ENCODE assay signal across 16 cellular contexts in genomic region chr20:21557246-21557982, GRCh38. TPM values are rescaled to one million over a fixed set of nuclear protein-coding genes. Genes with fewer than 3 reads are reported as not detected.
DNase-seq lines count a peak whose midpoint lies in the region; ATAC-seq, FAIRE-seq and TF ChIP-seq lines count a peak whose summit lies in the region.
"Had no signal": no experiment of that assay in that cellular context is flagged by ENCODE, and none has a peak within 500 bp of the region (broad histone marks: within the 10 kb centered on the region; RNA-seq: fewer than 3 reads in every experiment).

No MANE protein-coding gene starts in this region.

- H3K4me1 ChIP-seq in K562 (replicated peaks in 1 of 2; ENCODE audit: control insufficient read depth in 2 of 2, insufficient read depth in 2 of 2, low read length in 2 of 2) (no peaks in the 10 kb centered on the region), ovary (ENCODE audit: insufficient read depth) (no peaks in the 10 kb centered on the region)

- H3K9me1 ChIP-seq in K562 (ENCODE audit: control insufficient read depth, insufficient read depth, low read length): no peaks in the 10 kb centered on the region

- in situ Hi-C loops in K562 (cut with MboI): no loop called here

- peaks cover 11% of the 10 kb centered on the region for H3K27me3 Mint-ChIP-seq in CD4-positive, alpha-beta T cell
- H3K27me3 Mint-ChIP-seq in activated CD4-positive, alpha-beta T cell treated with anti-CD3 and anti-CD28 coated beads, Interleukin-2, amount 10 ng/mL, durations not matched to agents 24 days and 14 days: peaks cover 1% of the 10 kb centered on the region
- no peaks in the 10 kb centered on the region; the same call in 1 of the 2 replicates for H3K27me3 Mint-ChIP-seq in WTC11 (ENCODE audit: low read depth)

- H3K27ac ChIP-seq in CD4-positive, alpha-beta T cell (ENCODE audit: low read depth, low read length): no peak overlapping the region
- no peak overlapping the region for H3K27ac ChIP-seq in K562 (ENCODE audit: extremely low read depth, low read depth, low read length)
- no peak overlapping the region for H3K27ac ChIP-seq in ovary
- H3K27ac ChIP-seq: hepatocyte had no signal

- no peak for TF ChIP-seq CTCF in CD4-positive, alpha-beta T cell (IDR thresholded peaks at IDR 0.05)
- TF ChIP-seq CTCF in K562 (IDR thresholded peaks at IDR 0.05 in 2 of 3, conservative IDR thresholded peaks at IDR 0.05 in 1 of 3; ENCODE audit: insufficient read depth in 2 of 3, low read depth in 1 of 3, low read length in 3 of 3) (no peak), WTC11 (IDR thresholded peaks at IDR 0.05) (no peak), ovary (IDR thresholded peaks at IDR 0.05) (no peak)

- TF ChIP-seq POLR2A in K562 (conservative IDR thresholded peaks at IDR 0.05) (no peak), ovary (IDR thresholded peaks at IDR 0.05) (no peak)

- no peaks in the 10 kb centered on the region for H3K27me3 ChIP-seq in CD4-positive, alpha-beta T cell (ENCODE audit: control insufficient read depth, insufficient read depth, low read length)
- peaks cover 4% of the 10 kb centered on the region in 2 experiments for H3K27me3 ChIP-seq in K562 (ENCODE audit: control insufficient read depth in 2 of 2, insufficient read depth in 2 of 2, low read length in 2 of 2)
- no peaks in the 10 kb centered on the region for H3K27me3 ChIP-seq in ovary

- H3K9ac ChIP-seq in K562 (ENCODE audit: insufficient read depth in 1 of 2, low read depth in 2 of 2, low read length in 2 of 2): no peak overlapping the region

- no peak for FAIRE-seq in K562 (lab: Jason Lieb, UNC)

- no peaks in the 10 kb centered on the region for H3K36me3 Mint-ChIP-seq in CD4-positive, alpha-beta T cell (ENCODE audit: low read depth)
- no peaks in the 10 kb centered on the region for H3K36me3 Mint-ChIP-seq in activated CD4-positive, alpha-beta T cell treated with anti-CD3 and anti-CD28 coated beads, Interleukin-2, amount 10 ng/mL, durations not matched to agents 24 days and 14 days (ENCODE audit: low read depth)
- no peaks in the 10 kb centered on the region for H3K36me3 Mint-ChIP-seq in WTC11

- TF ChIP-seq EP300 in K562 (IDR thresholded peaks at IDR 0.05; ENCODE audit: low read length): no peak
- no peak for TF ChIP-seq EP300 in ovary (IDR thresholded peaks at IDR 0.05)

- H3K4me1 Mint-ChIP-seq in CD4-positive, alpha-beta T cell (ENCODE audit: low read depth): peaks cover 52% of the 10 kb centered on the region
- H3K4me1 Mint-ChIP-seq in activated CD4-positive, alpha-beta T cell treated with anti-CD3 and anti-CD28 coated beads, Interleukin-2, amount 10 ng/mL, durations not matched to agents 24 days and 14 days: peaks cover 26% of the 10 kb centered on the region
- peaks cover 18% of the 10 kb centered on the region for H3K4me1 Mint-ChIP-seq in WTC11

- H3K79me2 ChIP-seq in K562 (ENCODE audit: control insufficient read depth, insufficient read depth, low read length): no peaks in the 10 kb centered on the region
- H3K79me2 ChIP-seq: hepatocyte had no signal

- ATAC-seq in CD4-positive, alpha-beta T cell (ENCODE audit: poor library complexity): peak; percentile 75
- ATAC-seq in K562 (no peak), WTC11 (no peak), HG02938 (IDR thresholded peaks at IDR 0.05; ENCODE audit: unreplicated experiment) (no peak)
- ATAC-seq: left colon had no signal

- CTCF ChIA-PET in CD4-positive, alpha-beta T cell (lab: Charles Lee): interaction anchor here (1.0 to 1.7 kb wide), 4 partner anchors 14 to 28 kb away, joined by 3 to 8 read pairs (median 7); no protein-coding TSS in a partner anchor
- CTCF ChIA-PET in K562 (lab: Yijun Ruan, JAX; ENCODE audit: low intra/inter-chr PET ratio) (no interaction called here), WTC11 (lab: Charles Lee) (no interaction called here)

- no peaks in the 10 kb centered on the region for H3K9me3 ChIP-seq in CD4-positive, alpha-beta T cell (ENCODE audit: control insufficient read depth, low read length)
- H3K9me3 ChIP-seq in K562 (replicated peaks; ENCODE audit: control insufficient read depth, insufficient read depth, low read depth, low read length): no peaks in the 10 kb centered on the region
- H3K9me3 ChIP-seq in ovary: no peaks in the 10 kb centered on the region

- POLR2A ChIA-PET in CD4-positive, alpha-beta T cell (lab: Charles Lee): interaction anchor here (1.1 to 3.2 kb wide), 4 partner anchors 8 to 16 kb away, joined by 5 to 24 read pairs (median 6); no protein-coding TSS in a partner anchor
- POLR2A ChIA-PET in K562 (lab: Yijun Ruan, JAX): interaction anchor here (0.6 to 1.1 kb wide), 2 partner anchors 11 to 82 kb away, joined by 3 to 4 read pairs; no protein-coding TSS in a partner anchor
- POLR2A ChIA-PET in WTC11 (lab: Charles Lee): no interaction called here

- H3K27ac Mint-ChIP-seq in CD4-positive, alpha-beta T cell: peak overlapping the region; percentile 84
- peak overlapping the region; percentile 30 for H3K27ac Mint-ChIP-seq in activated CD4-positive, alpha-beta T cell treated with anti-CD3 and anti-CD28 coated beads, Interleukin-2, amount 10 ng/mL, durations not matched to agents 24 days and 14 days
- no peak overlapping the region for H3K27ac Mint-ChIP-seq in WTC11

- no TSS peak for BruUV-seq in K562 (replicated peaks; lab: Mats Ljungman, UMichigan)

- H3K4me3 ChIP-seq in K562 (no peak overlapping the region), ovary (no peak overlapping the region)
- H3K4me3 ChIP-seq: hepatocyte had no signal

- intact Hi-C loops in CD4-positive, alpha-beta T cell (cut with DNase I, micrococcal nuclease): no loop called here
- intact Hi-C loops in activated CD4-positive, alpha-beta T cell treated with anti-CD3 and anti-CD28 coated beads, Interleukin-2, amount 10 ng/mL, durations not matched to agents 24 days and 14 days (cut with micrococcal nuclease): loop anchor here (2.0 to 5.0 kb wide), 2 partner anchors 13 to 1060 kb away; no protein-coding TSS in a partner anchor
- intact Hi-C loops in K562 (cut with micrococcal nuclease): no loop called here
- intact Hi-C loops in ovary (cut with DNase I): no loop called here

- no peaks in the 10 kb centered on the region for H3K9me3 Mint-ChIP-seq in CD4-positive, alpha-beta T cell
- no peaks in the 10 kb centered on the region for H3K9me3 Mint-ChIP-seq in activated CD4-positive, alpha-beta T cell treated with anti-CD3 and anti-CD28 coated beads, Interleukin-2, amount 10 ng/mL, durations not matched to agents 24 days and 14 days
- H3K9me3 Mint-ChIP-seq in WTC11: 0 out of 2 replicates have a peak, but pooled peaks cover 4% of the 10 kb centered on the region

- no peaks in the 10 kb centered on the region for H4K20me1 ChIP-seq in K562 (replicated peaks; ENCODE audit: control insufficient read depth, insufficient read depth, low read length)

- TF ChIP-seq RAD21 in K562 (CRISPR knock-in tag; conservative IDR thresholded peaks at IDR 0.05 in 1 of 2, IDR thresholded peaks at IDR 0.05 in 1 of 2): no peak

- H3K4me3 Mint-ChIP-seq in CD4-positive, alpha-beta T cell: peak overlapping the region; percentile 84
- peak overlapping the region; percentile 39 for H3K4me3 Mint-ChIP-seq in activated CD4-positive, alpha-beta T cell treated with anti-CD3 and anti-CD28 coated beads, Interleukin-2, amount 10 ng/mL, durations not matched to agents 24 days and 14 days
- no peak overlapping the region for H3K4me3 Mint-ChIP-seq in WTC11

- under 1% methylated on average over 16 of the region's 20 CpGs for WGBS in K562 (ENCODE audit: insufficient coverage, low coverage, missing lambda C conversion rate)
- WGBS in ovary, 3 donors: 80 to 88% (median 84%) methylated on average over 20 of the region's 20 CpGs

- no peak overlapping the region for H2AFZ ChIP-seq in K562 (ENCODE audit: low read depth, low read length)
- H2AFZ ChIP-seq: hepatocyte had no signal

- H3K4me2 ChIP-seq in K562 (ENCODE audit: insufficient read depth, low read length): no peak overlapping the region
- H3K4me2 ChIP-seq: hepatocyte had no signal

- DNase-seq in CD4-positive, alpha-beta T cell: peak in 9 of 10 experiments; percentile 7 to 44 (median 26)
- DNase-seq in LoVo (ENCODE audit: low spot score): peak; percentile 20
- peak; percentile 73 for DNase-seq in activated CD4-positive, alpha-beta T cell treated with anti-CD3 and anti-CD28 coated beads, Interleukin-2, amount 10 ng/mL, durations not matched to agents 24 days and 14 days
- no peak for DNase-seq in K562 (ENCODE audit: extremely low read depth in 1 of 4, low spot score in 3 of 4)
- DNase-seq in WTC11 (ENCODE audit: low spot score): no peak
- DNase-seq in ovary: no peak
- no peak for DNase-seq in HuH-7.5 (ENCODE audit: low spot score)
- DNase-seq: dermis blood vessel endothelial cell, left colon, NCI-H1048, OCI-M1, posterior cingulate gyrus, trophoblast cell had no signal

- H3K36me3 ChIP-seq in K562 (ENCODE audit: control insufficient read depth, insufficient read depth, low read length): no peaks in the 10 kb centered on the region
- H3K36me3 ChIP-seq in ovary: no peaks in the 10 kb centered on the region

TF ChIP-seq in K562, 482 proteins besides CTCF, POLR2A, EP300 and RAD21 (continues in another document):
- TF ChIP-seq SMAD1 (IDR thresholded peaks at IDR 0.05; ENCODE audit: low read depth, low read length, partially characterized antibody): no peak

RNA-seq across cellular contexts. Expression of gene NKX2-2, which starts 43.5 kb away (rescaled TPM):
- not detected for total RNA-seq in CD4-positive, alpha-beta T cell
- total RNA-seq in activated CD4-positive, alpha-beta T cell treated with anti-CD3 and anti-CD28 coated beads, Interleukin-2, amount 10 ng/mL, durations not matched to agents 24 days and 14 days: not detected in 2 replicates
- total RNA-seq in K562 (2011; cell fraction: chromatin; rRNA removed; ENCODE audit: low replicate concordance): 0.19 TPM in 2 replicates
- total RNA-seq in K562 (2011; cell fraction: nucleolus; rRNA removed): not detected in 2 replicates
- total RNA-seq in K562 (2011; cell fraction: nucleoplasm; rRNA removed): not detected in 2 replicates
- total RNA-seq in K562 (2014; rRNA removed): not detected in 2 replicates
- not detected in 2 replicates for total RNA-seq in K562 (2014; rRNA removed; fragmentation: Illumina TruSeq; extraction: Trizol)
- not detected in 2 replicates for total RNA-seq in K562 (2015; rRNA removed; fragmentation: Illumina TruSeq; extraction: Trizol)
- total RNA-seq in K562 (2021): not detected in 2 replicates
- polyA plus RNA-seq in K562 (2011; rRNA removed): 0.04 and 0.16 TPM in 2 replicates
- 0.09 and 0.16 TPM in 2 replicates for polyA plus RNA-seq in K562 (2011; cell fraction: cytosol; rRNA removed)
- 0.30 and 0.49 TPM in 2 replicates for polyA plus RNA-seq in K562 (2011; cell fraction: nucleus; rRNA removed)
- polyA plus RNA-seq in K562 (2012): 0.04 TPM in 1 of 2 replicates, not detected in the other
- polyA plus RNA-seq in K562 (2014; fragmentation: Illumina TruSeq; extraction: Trizol): not detected in 2 replicates
- polyA plus RNA-seq in K562 (2014; fragmentation: Nextera tagmentation; extraction: Ambion mirVana): not detected
- not detected in 2 replicates for polyA plus RNA-seq in K562 (2014; rRNA removed)
- polyA minus RNA-seq in K562 (2011; rRNA and poly(A)+ RNA removed): 0.09 TPM in 1 of 2 replicates, not detected in the other
- not detected in 2 replicates for polyA minus RNA-seq in K562 (2011; cell fraction: cytosol; rRNA and poly(A)+ RNA removed)
- polyA minus RNA-seq in K562 (2011; cell fraction: nucleus; rRNA and poly(A)+ RNA removed): 0.33 TPM in 1 of 2 replicates, not detected in the other
- not detected in 3 replicates for total RNA-seq in WTC11 (2021)
- total RNA-seq in ovary: not detected
- polyA plus RNA-seq in ovary: not detected
- total RNA-seq: activated CD8-positive, alpha-beta memory T cell treated with anti-CD3 and anti-CD28 coated beads for 36 hours; dermis blood vessel endothelial cell had no signal
- polyA plus RNA-seq: hepatocyte had no signal

Comparison
In these comparisons a context has a peak if more than half of its experiments do, and no peak if none do; other contexts are left out.
1. DNase-seq: peak in CD4-positive, alpha-beta T cell (9 of 10), LoVo (single experiment) and activated CD4-positive, alpha-beta T cell treated with anti-CD3 and anti-CD28 coated beads, Interleukin-2, amount 10 ng/mL, durations not matched to agents 24 days and 14 days (single experiment); none in K562 (0 of 4), WTC11 (single experiment), ovary (0 of 5) and HuH-7.5 (single experiment).